18 cellular contexts compared by ENCODE assay signal in the genomic region with DNA sequence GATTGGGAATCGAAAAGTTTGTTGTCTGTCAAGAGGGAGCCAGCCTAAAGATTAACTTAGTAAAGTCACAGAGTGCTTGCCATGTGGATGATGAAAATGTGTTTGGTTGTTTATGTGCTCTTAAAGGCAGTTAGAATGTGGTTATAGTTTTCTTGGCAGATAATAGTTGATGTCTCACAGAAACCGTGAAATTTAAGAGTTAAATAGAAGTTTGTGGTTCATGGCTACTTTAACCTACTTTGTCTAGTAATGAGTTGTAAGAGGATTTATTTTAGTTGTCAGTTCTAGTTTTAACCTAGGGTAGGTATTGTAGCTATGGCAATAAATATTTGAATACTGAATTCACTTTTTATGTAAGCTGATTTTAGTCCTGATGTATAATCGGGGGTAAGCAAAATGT. TPM values are rescaled to one million over a fixed set of nuclear protein-coding genes. Genes with fewer than 3 reads are reported as not detected.
DNase-seq lines count a peak whose midpoint lies in the region; ATAC-seq lines count a peak whose summit lies in the region.
"Had no signal": no experiment of that assay in that cellular context is flagged by ENCODE, and none has a peak within 500 bp of the region (broad histone marks: within the 10 kb centered on the region; RNA-seq: fewer than 3 reads in every experiment).

No MANE protein-coding gene starts in this region.

- H3K9me3 Mint-ChIP-seq in activated naive CD8-positive, alpha-beta T cell (ENCODE audit: low read depth) = no peaks in the 10 kb centered on the region
- H3K9me3 Mint-ChIP-seq in activated naive CD8-positive, alpha-beta T cell treated with anti-CD3 and anti-CD28 coated beads for 36 hours = no peaks in the 10 kb centered on the region
- no peaks in the 10 kb centered on the region for H3K9me3 Mint-ChIP-seq in central memory CD8-positive, alpha-beta T cell
- no peaks in the 10 kb centered on the region for H3K9me3 Mint-ChIP-seq in stimulated activated naive CD8-positive, alpha-beta T cell treated with anti-CD3 and anti-CD28 coated beads, Interleukin-15, amount 100 ng/mL, for 72 hours

- peak overlapping the region; percentile 41 for H3K27ac Mint-ChIP-seq in activated naive CD8-positive, alpha-beta T cell
- no peak overlapping the region for H3K27ac Mint-ChIP-seq in activated naive CD8-positive, alpha-beta T cell treated with anti-CD3 and anti-CD28 coated beads for 36 hours
- peak overlapping the region; percentile 67 for H3K27ac Mint-ChIP-seq in central memory CD8-positive, alpha-beta T cell (ENCODE audit: low read depth)
- H3K27ac Mint-ChIP-seq in stimulated activated naive CD8-positive, alpha-beta T cell treated with anti-CD3 and anti-CD28 coated beads, Interleukin-15, amount 100 ng/mL, for 72 hours = peak overlapping the region in 1 of 2 donors; percentile 48

- no peak overlapping the region for H2AFZ ChIP-seq in Karpas-422 (ENCODE audit: low read length)

- no peaks in the 10 kb centered on the region for H3K27me3 ChIP-seq in Karpas-422 (ENCODE audit: low read length)
- H3K27me3 ChIP-seq: gastroesophageal sphincter had no signal

- no peak overlapping the region for H3K9ac ChIP-seq in Karpas-422 (ENCODE audit: low read length)

- H3K9me2 ChIP-seq in Karpas-422 (replicated peaks; ENCODE audit: insufficient read depth, low read length) = no peaks in the 10 kb centered on the region

- H3K36me3 ChIP-seq in Karpas-422 (ENCODE audit: insufficient read depth, low read length) = peaks cover 19% of the 10 kb centered on the region; the same call in 1 of the 2 replicates

- H4K20me1 ChIP-seq in Karpas-422 (ENCODE audit: insufficient read depth, low read depth, low read length) = no peaks in the 10 kb centered on the region

- H3K4me1 ChIP-seq in Karpas-422 (ENCODE audit: low read length) = peaks cover 27% of the 10 kb centered on the region
- H3K4me1 ChIP-seq: gastroesophageal sphincter had no signal

- peak overlapping the region; percentile 2 for H3K27ac ChIP-seq in Karpas-422 (ENCODE audit: low read length)
- H3K27ac ChIP-seq: gastroesophageal sphincter, WERI-Rb-1 had no signal

- H3K9me3 ChIP-seq in Karpas-422 (ENCODE audit: low read length) = no peaks in the 10 kb centered on the region
- H3K9me3 ChIP-seq: gastroesophageal sphincter had no signal

- peak overlapping the region; percentile 7 for H3K4me2 ChIP-seq in Karpas-422 (ENCODE audit: low read depth, low read length, poor library complexity, severe bottlenecking)

- no peak overlapping the region for H3K4me3 Mint-ChIP-seq in activated naive CD8-positive, alpha-beta T cell
- no peak overlapping the region for H3K4me3 Mint-ChIP-seq in activated naive CD8-positive, alpha-beta T cell treated with anti-CD3 and anti-CD28 coated beads for 36 hours
- no peak overlapping the region for H3K4me3 Mint-ChIP-seq in central memory CD8-positive, alpha-beta T cell
- H3K4me3 Mint-ChIP-seq in stimulated activated naive CD8-positive, alpha-beta T cell treated with anti-CD3 and anti-CD28 coated beads, Interleukin-15, amount 100 ng/mL, for 72 hours = no peak overlapping the region

- peaks cover 38% of the 10 kb centered on the region for H3K79me2 ChIP-seq in Karpas-422 (ENCODE audit: low read length)

- no peaks in the 10 kb centered on the region for H3K27me3 Mint-ChIP-seq in activated naive CD8-positive, alpha-beta T cell
- no peaks in the 10 kb centered on the region for H3K27me3 Mint-ChIP-seq in activated naive CD8-positive, alpha-beta T cell treated with anti-CD3 and anti-CD28 coated beads for 36 hours
- no peaks in the 10 kb centered on the region for H3K27me3 Mint-ChIP-seq in central memory CD8-positive, alpha-beta T cell
- no peaks in the 10 kb centered on the region for H3K27me3 Mint-ChIP-seq in stimulated activated naive CD8-positive, alpha-beta T cell treated with anti-CD3 and anti-CD28 coated beads, Interleukin-15, amount 100 ng/mL, for 72 hours

- no peak for DNase-seq in activated naive CD8-positive, alpha-beta T cell treated with anti-CD3 and anti-CD28 coated beads for 36 hours
- no peak for DNase-seq in Karpas-422
- no peak for DNase-seq in central memory CD8-positive, alpha-beta T cell (ENCODE audit: low spot score in 2 of 2)
- no peak for DNase-seq in stimulated activated naive CD8-positive, alpha-beta T cell treated with anti-CD3 and anti-CD28 coated beads, Interleukin-15, amount 100 ng/mL, for 72 hours
- DNase-seq in NCI-H446 (lab: John Stamatoyannopoulos, UW) = no peak
- no peak for DNase-seq in Kasumi-1 (lab: John Stamatoyannopoulos, UW)
- no peak for DNase-seq in NOMO-1 treated with dmso at 0.1 percent for 144 hours (lab: John Stamatoyannopoulos, UW; ENCODE audit: unreplicated experiment)
- DNase-seq: activated CD8-positive, alpha-beta memory T cell treated with anti-CD3 and anti-CD28 coated beads, Interleukin-2, amount 50 U/mL, for 48 hours; COR-L47; KG1; left cardiac atrium; NCI-H1105; NCI-H526 treated with DMSO at 0.1 percent for 48 hours; WERI-Rb-1 had no signal

- H3K4me3 ChIP-seq in Karpas-422 (ENCODE audit: low read length) = no peak overlapping the region
- H3K4me3 ChIP-seq: gastroesophageal sphincter had no signal

- ATAC-seq in central memory CD8-positive, alpha-beta T cell (replicated peaks; ENCODE audit: extremely low read depth, poor library complexity, severe bottlenecking) = no peak
- ATAC-seq in stimulated activated naive CD8-positive, alpha-beta T cell treated with anti-CD3 and anti-CD28 coated beads, Interleukin-15, amount 100 ng/mL, for 72 hours = peak; percentile 88
- ATAC-seq: gastroesophageal sphincter, left cardiac atrium, Right ventricle myocardium inferior, sciatic nerve had no signal

- H3K4me1 Mint-ChIP-seq in activated naive CD8-positive, alpha-beta T cell (ENCODE audit: low read depth) = peaks cover 14% of the 10 kb centered on the region
- peaks cover 21% of the 10 kb centered on the region for H3K4me1 Mint-ChIP-seq in activated naive CD8-positive, alpha-beta T cell treated with anti-CD3 and anti-CD28 coated beads for 36 hours
- peaks cover 15% of the 10 kb centered on the region for H3K4me1 Mint-ChIP-seq in central memory CD8-positive, alpha-beta T cell
- peaks cover 21% of the 10 kb centered on the region for H3K4me1 Mint-ChIP-seq in stimulated activated naive CD8-positive, alpha-beta T cell treated with anti-CD3 and anti-CD28 coated beads, Interleukin-15, amount 100 ng/mL, for 72 hours

- H3K36me3 Mint-ChIP-seq in activated naive CD8-positive, alpha-beta T cell = no peaks in the 10 kb centered on the region
- peaks cover 10% of the 10 kb centered on the region for H3K36me3 Mint-ChIP-seq in activated naive CD8-positive, alpha-beta T cell treated with anti-CD3 and anti-CD28 coated beads for 36 hours
- peaks cover 39% of the 10 kb centered on the region for H3K36me3 Mint-ChIP-seq in central memory CD8-positive, alpha-beta T cell (ENCODE audit: insufficient read depth)

RNA-seq across cellular contexts. Expression of gene EIF3J, which starts 36.4 kb away (rescaled TPM):
- 100 to 1,000 TPM; 187 to 194 TPM for total RNA-seq in activated naive CD8-positive, alpha-beta T cell treated with anti-CD3 and anti-CD28 coated beads for 36 hours
- 36.1 and 70.7 TPM in 2 replicates for total RNA-seq in Karpas-422 (2014; rRNA removed; shearing (Covaris generic); ENCODE audit: low replicate concordance)
